ENCODE assay signal across 9 cellular contexts in the genomic region with DNA sequence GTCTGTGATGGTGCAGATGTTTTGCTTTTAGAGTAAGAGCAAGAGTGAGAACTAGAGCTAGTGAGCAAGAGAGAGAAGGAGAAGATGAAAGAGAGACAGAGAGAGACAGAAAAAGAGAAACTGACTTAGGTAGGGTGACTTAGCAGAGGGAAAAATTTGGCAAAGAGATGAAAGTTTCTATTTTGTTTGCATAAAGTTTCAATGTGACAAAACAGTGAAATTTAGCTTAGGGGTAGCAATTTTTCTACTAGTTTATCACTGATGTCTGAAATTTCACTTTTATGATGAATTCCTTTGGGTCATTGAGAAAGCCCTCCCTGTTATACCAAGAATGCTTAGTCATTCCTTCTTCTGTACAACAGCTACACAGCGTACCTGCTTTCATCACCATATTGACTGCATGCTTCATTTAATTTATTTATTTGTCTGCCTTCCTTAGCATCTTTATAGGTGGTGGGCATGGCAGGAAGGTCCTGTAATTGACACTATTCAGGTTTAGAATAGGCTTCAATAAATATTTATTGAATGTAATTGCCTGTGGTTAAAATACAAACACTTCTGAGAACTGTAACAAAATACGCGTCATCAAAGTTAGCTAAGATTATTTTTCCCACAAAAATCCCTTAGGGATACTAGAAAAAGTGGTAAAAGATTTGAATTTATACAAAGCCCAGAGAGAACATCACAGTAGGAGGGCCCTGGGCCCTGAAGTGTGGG. TPM values are rescaled to one million over a fixed set of nuclear protein-coding genes. Genes with fewer than 3 reads are reported as not detected.
DNase-seq lines count a peak whose midpoint lies in the region; ATAC-seq and TF ChIP-seq lines count a peak whose summit lies in the region.
"Had no signal": no experiment of that assay in that cellular context is flagged by ENCODE, and none has a peak within 500 bp of the region (broad histone marks: within the 10 kb centered on the region; RNA-seq: fewer than 3 reads in every experiment).

No MANE protein-coding gene starts in this region.

- H3K9ac ChIP-seq in DND-41 (ENCODE audit: low read depth, low read length) = no peak overlapping the region
- no peak overlapping the region for H3K9ac ChIP-seq in smooth muscle cell (ENCODE audit: low read depth)
- H3K9ac ChIP-seq in neural progenitor cell = no peak overlapping the region

- H3K9me3 Mint-ChIP-seq in activated T-helper 17 cell treated with anti-CD3 and anti-CD28 coated beads, Interleukin-2, amount 50 U/mL, for 72 hours = no peaks in the 10 kb centered on the region
- no peaks in the 10 kb centered on the region for H3K9me3 Mint-ChIP-seq in neural progenitor cell

- ATAC-seq in DND-41 (ENCODE audit: insufficient read depth, low read depth) = peak; percentile 55
- peak; percentile 49 for ATAC-seq in GM19351 (IDR thresholded peaks at IDR 0.05; ENCODE audit: unreplicated experiment)
- ATAC-seq in HG03139 (IDR thresholded peaks at IDR 0.05; ENCODE audit: unreplicated experiment) = peak; percentile 40
- peak; percentile 95 for ATAC-seq in activated T-helper 17 cell treated with anti-CD3 and anti-CD28 coated beads, Interleukin-2, amount 50 U/mL, for 72 hours (replicated peaks)

- H2AFZ ChIP-seq in DND-41 (ENCODE audit: low read depth, low read length) (no peak overlapping the region), smooth muscle cell (ENCODE audit: low read depth) (peak overlapping the region; percentile 66), neural progenitor cell (replicated peaks) (no peak overlapping the region)

- H3K36me3 Mint-ChIP-seq in activated T-helper 17 cell treated with anti-CD3 and anti-CD28 coated beads, Interleukin-2, amount 50 U/mL, for 72 hours (ENCODE audit: low read depth) = no peaks in the 10 kb centered on the region
- no peaks in the 10 kb centered on the region for H3K36me3 Mint-ChIP-seq in neural progenitor cell

- H3K4me3 Mint-ChIP-seq in activated T-helper 17 cell treated with anti-CD3 and anti-CD28 coated beads, Interleukin-2, amount 50 U/mL, for 72 hours = peak overlapping the region; percentile 30
- no peak overlapping the region for H3K4me3 Mint-ChIP-seq in neural progenitor cell

- H3K9me3 ChIP-seq in DND-41 (ENCODE audit: insufficient read depth, low read length, severe bottlenecking) (no peaks in the 10 kb centered on the region), smooth muscle cell (replicated peaks; ENCODE audit: low read depth) (no peaks in the 10 kb centered on the region), neural progenitor cell (ENCODE audit: low read depth) (no peaks in the 10 kb centered on the region)
- H3K9me3 ChIP-seq: thoracic aorta had no signal

- H4K20me1 ChIP-seq in DND-41 (ENCODE audit: insufficient read depth, low read length) (no peaks in the 10 kb centered on the region), smooth muscle cell (ENCODE audit: low read depth) (no peaks in the 10 kb centered on the region), neural progenitor cell (ENCODE audit: low read depth) (no peaks in the 10 kb centered on the region)

- peak overlapping the region; percentile 5 for H3K4me2 ChIP-seq in DND-41 (ENCODE audit: insufficient read depth, low read length)
- H3K4me2 ChIP-seq in smooth muscle cell = peak overlapping the region; percentile 58
- no peak overlapping the region for H3K4me2 ChIP-seq in neural progenitor cell

- H3F3A ChIP-seq in smooth muscle cell (ENCODE audit: low read depth) (no peaks in the 10 kb centered on the region), neural progenitor cell (ENCODE audit: low read depth) (no peaks in the 10 kb centered on the region)

- TF ChIP-seq CTCF in DND-41 (IDR thresholded peaks at IDR 0.05; ENCODE audit: borderline replicate concordance, extremely low read depth, low read length, poor library complexity, severe bottlenecking) = no peak
- no peak for TF ChIP-seq CTCF in smooth muscle cell (IDR thresholded peaks at IDR 0.05; ENCODE audit: borderline replicate concordance, insufficient read depth, poor library complexity, severe bottlenecking)
- TF ChIP-seq CTCF in neural progenitor cell (IDR thresholded peaks at IDR 0.05) = no peak

- H3K4me3 ChIP-seq in DND-41 (ENCODE audit: low read depth in 1 of 2, low read length in 2 of 2) (no peak overlapping the region), smooth muscle cell (no peak overlapping the region), neural progenitor cell (no peak overlapping the region)
- H3K4me3 ChIP-seq: thoracic aorta had no signal

- H3K27ac Mint-ChIP-seq in activated T-helper 17 cell treated with anti-CD3 and anti-CD28 coated beads, Interleukin-2, amount 50 U/mL, for 72 hours = peak overlapping the region; percentile 26
- H3K27ac Mint-ChIP-seq in neural progenitor cell = no peak overlapping the region

- H3K27me3 ChIP-seq in DND-41 (ENCODE audit: insufficient read depth, low read length, poor library complexity) (no peaks in the 10 kb centered on the region), smooth muscle cell (ENCODE audit: low read depth) (no peaks in the 10 kb centered on the region), neural progenitor cell (no peaks in the 10 kb centered on the region)

- H3K4me1 ChIP-seq in DND-41 (ENCODE audit: insufficient read depth, low read length) (peaks cover 36% of the 10 kb centered on the region), smooth muscle cell (ENCODE audit: low read depth) (peaks cover 8% of the 10 kb centered on the region), neural progenitor cell (peaks cover 8% of the 10 kb centered on the region)

- 55% methylated on average over 3 of the region's 3 CpGs for WGBS in smooth muscle cell (ENCODE audit: low lambda C conversion rate)

- H3K36me3 ChIP-seq in DND-41 (ENCODE audit: insufficient read depth, low read length) = no peaks in the 10 kb centered on the region
- no peaks in the 10 kb centered on the region for H3K36me3 ChIP-seq in smooth muscle cell (ENCODE audit: low read depth)
- H3K36me3 ChIP-seq in neural progenitor cell = no peaks in the 10 kb centered on the region
- H3K36me3 ChIP-seq: thoracic aorta had no signal

- H3K79me2 ChIP-seq in DND-41 (ENCODE audit: insufficient read depth, low read length) = no peaks in the 10 kb centered on the region
- no peaks in the 10 kb centered on the region for H3K79me2 ChIP-seq in smooth muscle cell (ENCODE audit: low read depth)
- no peaks in the 10 kb centered on the region for H3K79me2 ChIP-seq in neural progenitor cell (ENCODE audit: low read depth)

- H3K27ac ChIP-seq in DND-41 (ENCODE audit: low read length) (no peak overlapping the region), smooth muscle cell (ENCODE audit: low read depth) (peak overlapping the region; percentile 57), neural progenitor cell (no peak overlapping the region)
- H3K27ac ChIP-seq: thoracic aorta had no signal

- no peaks in the 10 kb centered on the region for H3K27me3 Mint-ChIP-seq in activated T-helper 17 cell treated with anti-CD3 and anti-CD28 coated beads, Interleukin-2, amount 50 U/mL, for 72 hours
- no peaks in the 10 kb centered on the region for H3K27me3 Mint-ChIP-seq in neural progenitor cell (ENCODE audit: insufficient read depth, low read depth)

- DNase-seq in DND-41 (no peak), smooth muscle cell (lab: John Stamatoyannopoulos, UW; ENCODE audit: unreplicated experiment) (no peak), neural progenitor cell (ENCODE audit: low spot score) (no peak), retina (no peak)
- DNase-seq in activated CD4-positive, alpha-beta T cell treated with anti-CD3 and anti-CD28 coated beads, Interleukin-2, amount 50 U/mL, for 4 hours = no peak

- H3K4me1 Mint-ChIP-seq in activated T-helper 17 cell treated with anti-CD3 and anti-CD28 coated beads, Interleukin-2, amount 50 U/mL, for 72 hours = peaks cover 21% of the 10 kb centered on the region
- peaks cover 10% of the 10 kb centered on the region for H3K4me1 Mint-ChIP-seq in neural progenitor cell

RNA-seq across cellular contexts. Expression of a gene that starts 19.9 kb away (rescaled TPM):
- 100 to 1,000 TPM in 1 of 2 donors, 10 to 100 TPM in 1; 57.3 to 142 TPM for total RNA-seq in activated T-helper 17 cell treated with anti-CD3 and anti-CD28 coated beads, Interleukin-2, amount 50 U/mL, for 72 hours
- total RNA-seq in smooth muscle cell (79.0 and 91.8 TPM in 2 replicates), neural progenitor cell (ENCODE audit: low replicate concordance) (94.6 and 96.4 TPM in 2 replicates)
- polyA plus RNA-seq in smooth muscle cell = 74.3 and 81.1 TPM in 2 replicates

Comparison
In these comparisons a context has a peak if more than half of its experiments do, and no peak if none do; other contexts are left out.
1. ATAC-seq: peak in every context shown above with its lines; median percentile 95 in activated T-helper 17 cell treated with anti-CD3 and anti-CD28 coated beads, Interleukin-2, amount 50 U/mL, for 72 hours; 55 in DND-41; 49 in GM19351; 40 in HG03139.